ENCODE assay signal across 16 cellular contexts in the genomic region with DNA sequence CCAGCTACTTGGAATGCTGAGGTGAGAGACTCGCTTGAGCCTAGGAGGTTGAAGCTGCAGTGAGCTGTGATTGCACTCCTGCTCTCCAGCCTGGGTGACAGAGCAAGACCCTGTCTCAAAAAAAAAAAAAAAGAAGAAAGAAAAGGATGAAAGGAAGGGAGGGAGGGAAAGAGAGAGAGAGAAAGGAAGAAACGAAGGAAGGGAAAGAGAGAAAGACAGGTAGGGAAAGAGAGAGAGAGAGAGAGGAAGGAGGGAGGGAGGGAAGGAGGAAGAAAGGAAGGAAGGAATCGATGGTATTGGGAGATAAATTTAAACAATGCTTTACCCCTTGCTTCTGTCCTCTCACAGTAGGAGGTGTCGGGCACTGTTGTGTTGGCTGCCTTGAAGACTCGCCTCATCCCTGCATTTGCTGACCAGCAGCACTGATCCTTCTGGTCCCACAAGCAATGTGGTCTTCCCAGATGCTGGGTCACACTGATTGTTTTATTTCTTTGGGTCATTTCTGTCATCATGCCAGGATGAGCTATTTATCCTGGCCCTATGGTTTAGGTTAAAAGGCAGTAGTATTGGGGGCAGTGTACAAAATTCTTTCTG. TPM values are rescaled to one million over a fixed set of nuclear protein-coding genes. Genes with fewer than 3 reads are reported as not detected.
DNase-seq lines count a peak whose midpoint lies in the region; ATAC-seq and TF ChIP-seq lines count a peak whose summit lies in the region.
"Had no signal": no experiment of that assay in that cellular context is flagged by ENCODE, and none has a peak within 500 bp of the region (broad histone marks: within the 10 kb centered on the region; RNA-seq: fewer than 3 reads in every experiment).

No MANE protein-coding gene starts in this region.

- H3K79me2 ChIP-seq in H9 (ENCODE audit: insufficient read depth, low read length) (no peaks in the 10 kb centered on the region), mesendoderm (ENCODE audit: control insufficient read depth, insufficient read depth, low read length) (no peaks in the 10 kb centered on the region)

- no peak overlapping the region for H4K91ac ChIP-seq in H9 (ENCODE audit: insufficient read length, low read depth, low read length)

- H2BK20ac ChIP-seq in H9 (ENCODE audit: low read depth, low read length, poor library complexity, severe bottlenecking): no peak overlapping the region

- H3K4ac ChIP-seq in H9 (ENCODE audit: low read depth, low read length): no peak overlapping the region
- no peak overlapping the region for H3K4ac ChIP-seq in mesendoderm (ENCODE audit: low read depth, low read length)

- H3K9me3 ChIP-seq in BLaER1 (no peaks in the 10 kb centered on the region), H9 (ENCODE audit: control insufficient read depth, low read depth, low read length) (no peaks in the 10 kb centered on the region)

- H3K27ac Mint-ChIP-seq in H9: peak overlapping the region; percentile 37 to 59 (median 56); a peak in 5 of 7 replicates
- H3K27ac Mint-ChIP-seq in dendritic cell treated with granulocyte-macrophage colony-stimulating factor and Interleukin-4, amounts not matched to agents 40 ng/mL and 50 ng/mL, for 4 days: peak overlapping the region; percentile 63
- H3K27ac Mint-ChIP-seq: CD4-positive, alpha-beta T cell; IgD-negative memory B cell had no signal

- H2BK5ac ChIP-seq in H9 (ENCODE audit: insufficient read length, low read length) (no peak overlapping the region), mesendoderm (ENCODE audit: low read length) (no peak overlapping the region)

- H3K4me1 Mint-ChIP-seq in H9: peaks cover 16 to 27% of the 10 kb centered on the region in 2 experiments
- peaks cover 12% of the 10 kb centered on the region for H3K4me1 Mint-ChIP-seq in dendritic cell treated with granulocyte-macrophage colony-stimulating factor and Interleukin-4, amounts not matched to agents 40 ng/mL and 50 ng/mL, for 4 days (ENCODE audit: low read depth)

- no peaks in the 10 kb centered on the region for H3K27me3 Mint-ChIP-seq in H9 (ENCODE audit: low read depth)
- H3K27me3 Mint-ChIP-seq in dendritic cell treated with granulocyte-macrophage colony-stimulating factor and Interleukin-4, amounts not matched to agents 40 ng/mL and 50 ng/mL, for 4 days: no peaks in the 10 kb centered on the region
- H3K27me3 Mint-ChIP-seq: CD4-positive, alpha-beta T cell had no signal

- H3K36me3 ChIP-seq in BLaER1 (peaks cover 30% of the 10 kb centered on the region), mesendoderm (ENCODE audit: control insufficient read depth, insufficient read depth, low read length) (no peaks in the 10 kb centered on the region)

- H3K4me2 ChIP-seq in BLaER1: 0 out of 2 replicates have a peak overlapping the region, but pooled peaks have one; percentile 48
- no peak overlapping the region for H3K4me2 ChIP-seq in H9 (ENCODE audit: insufficient read depth, insufficient read length, low read length)
- no peak overlapping the region for H3K4me2 ChIP-seq in mesendoderm (ENCODE audit: low read length)

- H3K23ac ChIP-seq in H9 (ENCODE audit: insufficient read length, low read depth, low read length) (no peak overlapping the region), mesendoderm (ENCODE audit: low read length) (no peak overlapping the region)

- no peak overlapping the region for H2BK12ac ChIP-seq in H9 (ENCODE audit: insufficient read length, low read depth, low read length)

- no peaks in the 10 kb centered on the region for H3K27me3 ChIP-seq in BLaER1
- H3K27me3 ChIP-seq in H9 (ENCODE audit: insufficient read depth, low read length): no peaks in the 10 kb centered on the region
- H3K27me3 ChIP-seq in mesendoderm (ENCODE audit: insufficient read depth, low read length, poor library complexity): no peaks in the 10 kb centered on the region

- no peak overlapping the region for H3K14ac ChIP-seq in H9 (ENCODE audit: insufficient read depth, low read length)

- H3K56ac ChIP-seq in H9 (ENCODE audit: insufficient read length, low read depth, low read length): no peak overlapping the region
- H3K56ac ChIP-seq in mesendoderm (ENCODE audit: low read length): no peak overlapping the region

- H2BK120ac ChIP-seq in H9 (ENCODE audit: low read depth, low read length, poor library complexity, severe bottlenecking) (no peak overlapping the region), mesendoderm (ENCODE audit: low read depth, low read length) (no peak overlapping the region)

- no peak for TF ChIP-seq CTCF in H9 (conservative IDR thresholded peaks at IDR 0.05)

- WGBS in H9 (ENCODE audit: extremely low coverage, insufficient read length, low lambda C conversion rate): no CpG with 5 or more reads among the region's 5 CpGs
- no CpG with 5 or more reads among the region's 5 CpGs for WGBS in mesendoderm (ENCODE audit: extremely low coverage, insufficient coverage, low lambda C conversion rate)

- H3K4me3 ChIP-seq in BLaER1: no peak overlapping the region
- no peak overlapping the region for H3K4me3 ChIP-seq in mesendoderm (ENCODE audit: low read length)

- no peak for ATAC-seq in HG02840 (IDR thresholded peaks at IDR 0.05; ENCODE audit: low FRiP score, unreplicated experiment)

- H3K4me3 Mint-ChIP-seq in H9: no peak overlapping the region
- no peak overlapping the region for H3K4me3 Mint-ChIP-seq in dendritic cell treated with granulocyte-macrophage colony-stimulating factor and Interleukin-4, amounts not matched to agents 40 ng/mL and 50 ng/mL, for 4 days
- H3K4me3 Mint-ChIP-seq: CD4-positive, alpha-beta T cell; IgD-negative memory B cell had no signal

- H3K18ac ChIP-seq in H9 (ENCODE audit: insufficient read length, low read depth, low read length): no peak overlapping the region
- no peak overlapping the region for H3K18ac ChIP-seq in mesendoderm (ENCODE audit: low read length)

- H3K27ac ChIP-seq in BLaER1 (no peak overlapping the region), H9 (ENCODE audit: insufficient read length, low read depth, low read length) (no peak overlapping the region), mesendoderm (ENCODE audit: low read depth, low read length) (no peak overlapping the region)

- intact Hi-C loops in dendritic cell treated with granulocyte-macrophage colony-stimulating factor and Interleukin-4, amounts not matched to agents 40 ng/mL and 50 ng/mL, for 4 days (cut with micrococcal nuclease): no loop called here

- H4K5ac ChIP-seq in H9 (ENCODE audit: insufficient read length, low read depth, low read length) (no peak overlapping the region), mesendoderm (ENCODE audit: low read length) (no peak overlapping the region)

- H2AFZ ChIP-seq in H9 (ENCODE audit: low read length): no peak overlapping the region

- no peak overlapping the region for H4K8ac ChIP-seq in H9 (replicated peaks; ENCODE audit: insufficient read length, low read depth, low read length)
- no peak overlapping the region for H4K8ac ChIP-seq in mesendoderm (ENCODE audit: low read depth, low read length)

- H3K9me3 Mint-ChIP-seq in H9: no peaks in the 10 kb centered on the region
- no peaks in the 10 kb centered on the region for H3K9me3 Mint-ChIP-seq in dendritic cell treated with granulocyte-macrophage colony-stimulating factor and Interleukin-4, amounts not matched to agents 40 ng/mL and 50 ng/mL, for 4 days
- H3K9me3 Mint-ChIP-seq: CD4-positive, alpha-beta T cell; IgD-negative memory B cell had no signal

- H3T11ph ChIP-seq in H9 (ENCODE audit: low read length): no peak overlapping the region

- H2BK15ac ChIP-seq in H9 (ENCODE audit: low read depth, low read length) (no peak overlapping the region), mesendoderm (replicated peaks; ENCODE audit: low read depth) (no peak overlapping the region)

- H3K36me3 Mint-ChIP-seq in H9 (ENCODE audit: insufficient read depth in 1 of 3, low read depth in 3 of 3): peaks cover 0 to 3% (median 0%) of the 10 kb centered on the region in 3 experiments; a peak in 3 of 7 replicates
- H3K36me3 Mint-ChIP-seq in dendritic cell treated with granulocyte-macrophage colony-stimulating factor and Interleukin-4, amounts not matched to agents 40 ng/mL and 50 ng/mL, for 4 days (ENCODE audit: low read depth): peaks cover 96% of the 10 kb centered on the region

- DNase-seq in H9 (no peak), mesendoderm (peak; percentile 57), AG08396 (ENCODE audit: low spot score) (no peak), occipital lobe (lab: John Stamatoyannopoulos, UW) (no peak), DMS153 (lab: John Stamatoyannopoulos, UW) (no peak)
- DNase-seq: 8988T; C1 segment of cervical spinal cord; Calu3; CD4-positive, alpha-beta T cell; DMS79 treated with DMSO at 0.1 percent for 48 hours; EL; GDM1 had no signal

- H3K79me1 ChIP-seq in H9 (ENCODE audit: insufficient read depth, low read depth, low read length, poor library complexity, severe bottlenecking) (no peaks in the 10 kb centered on the region), mesendoderm (ENCODE audit: low read length) (no peaks in the 10 kb centered on the region)

- peaks cover 31% of the 10 kb centered on the region for H3K4me1 ChIP-seq in BLaER1
- no peaks in the 10 kb centered on the region; the same call in 1 of the 2 replicates for H3K4me1 ChIP-seq in H9 (ENCODE audit: insufficient read depth, low read length)
- H3K4me1 ChIP-seq in mesendoderm (ENCODE audit: control insufficient read depth, low read depth, low read length): peaks cover 2% of the 10 kb centered on the region

- no peak overlapping the region for H2AK5ac ChIP-seq in H9 (ENCODE audit: insufficient read length, low read length)
- no peak overlapping the region for H2AK5ac ChIP-seq in mesendoderm (ENCODE audit: low read length)

- H3K9ac ChIP-seq in BLaER1 (no peak overlapping the region), H9 (ENCODE audit: extremely low read depth, insufficient read length, low read length) (no peak overlapping the region), mesendoderm (ENCODE audit: low read length) (no peak overlapping the region)

- peaks cover 10% of the 10 kb centered on the region; the same call in 1 of the 2 replicates for H4K20me1 ChIP-seq in BLaER1
- no peaks in the 10 kb centered on the region for H4K20me1 ChIP-seq in H9 (ENCODE audit: control insufficient read depth, insufficient read depth, insufficient read length)

- H3K23me2 ChIP-seq in H9 (ENCODE audit: insufficient read length, low read depth, low read length, poor library complexity, severe bottlenecking): no peaks in the 10 kb centered on the region

RNA-seq across cellular contexts. Expression of gene GPR137B, which starts 30.9 kb away (rescaled TPM):
- total RNA-seq in H9 (2021) (5.9 and 6.6 TPM in 2 replicates), occipital lobe (52.4 TPM)
- polyA plus RNA-seq in mesendoderm (2013, experiment 1 of 2): 1.9 TPM
- 2.0 TPM for polyA plus RNA-seq in mesendoderm (2013, experiment 2 of 2)
